ENCODE assay signal across 15 cellular contexts in the genomic region with DNA sequence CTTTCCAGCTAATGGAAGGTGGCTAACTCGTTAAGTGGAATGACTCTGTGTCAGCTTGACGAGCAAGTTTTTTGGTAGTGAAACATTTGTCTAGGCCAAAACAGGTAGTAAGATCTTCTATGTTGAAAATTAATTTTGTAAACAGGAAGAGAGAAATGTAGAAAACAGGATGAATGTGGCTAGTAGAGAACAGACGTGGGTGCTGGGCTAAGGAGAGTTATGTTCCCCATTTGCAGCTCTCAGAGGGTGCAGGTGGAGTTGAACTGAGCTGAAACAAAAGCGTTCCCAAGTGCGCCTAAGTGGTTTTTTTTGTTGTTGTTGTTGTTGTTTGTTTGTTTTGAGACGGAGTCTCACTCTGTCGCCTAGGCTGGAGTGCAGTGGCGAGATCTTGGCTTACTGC. TPM values are rescaled to one million over a fixed set of nuclear protein-coding genes. Genes with fewer than 3 reads are reported as not detected.
DNase-seq lines count a peak whose midpoint lies in the region; ATAC-seq and FAIRE-seq lines count a peak whose summit lies in the region.
"Had no signal": no experiment of that assay in that cellular context is flagged by ENCODE, and none has a peak within 500 bp of the region (broad histone marks: within the 10 kb centered on the region; RNA-seq: fewer than 3 reads in every experiment).

No MANE protein-coding gene starts in this region.

- no peak for FAIRE-seq in GM19239 (lab: Jason Lieb, UNC)
- FAIRE-seq: astrocyte had no signal

- H3K9me3 ChIP-seq in T-helper 17 cell (ENCODE audit: control insufficient read depth, low read length, poor library complexity, severe bottlenecking) (no peaks in the 10 kb centered on the region), HAP-1 (no peaks in the 10 kb centered on the region)

- no peaks in the 10 kb centered on the region for H3K27me3 Mint-ChIP-seq in T-helper 17 cell

- H3K4me1 Mint-ChIP-seq in T-helper 17 cell: peaks cover 26% of the 10 kb centered on the region

- ATAC-seq in HG02798 (IDR thresholded peaks at IDR 0.05; ENCODE audit: poor library complexity, unreplicated experiment) (peak; percentile 64), T-helper 17 cell (peak; percentile 71)
- ATAC-seq: SK-N-SH treated with all-trans-retinoic acid at 6 μM for 48 hours had no signal

- H3K27me3 ChIP-seq in HAP-1 (ENCODE audit: low read depth): no peaks in the 10 kb centered on the region

- intact Hi-C loops in head of caudate nucleus (cut with DNase I): no loop called here

- H3K4me1 ChIP-seq in HAP-1: no peaks in the 10 kb centered on the region

- H3K36me3 Mint-ChIP-seq in T-helper 17 cell (ENCODE audit: low read depth): peaks cover 2% of the 10 kb centered on the region
- H3K36me3 Mint-ChIP-seq: natural killer cell had no signal

- in situ Hi-C loops in HAP-1 (cut with MboI; ENCODE audit: low sequenced_read_pairs): no loop called here

- DNase-seq in CD1c-positive myeloid dendritic cell (ENCODE audit: extremely low spot score): peak; percentile 5
- peak; percentile 7 for DNase-seq in GM19239 (ENCODE audit: insufficient read length, low spot score)
- no peak for DNase-seq in T-helper 17 cell
- no peak for DNase-seq in stimulated activated CD4-positive, alpha-beta T cell treated with anti-CD3 and anti-CD28 coated beads, Interleukin-2, amount 100 ng/mL, for 24 hours
- no peak for DNase-seq in NCI-H2029 (lab: John Stamatoyannopoulos, UW)
- no peak for DNase-seq in HAP-1 (ENCODE audit: low spot score in 2 of 2)
- no peak for DNase-seq in head of caudate nucleus
- DNase-seq: HFFc6, Kasumi-1, natural killer cell, NCI-H446 treated with DMSO at 0.1 percent for 48 hours had no signal

- H3K4me3 Mint-ChIP-seq in T-helper 17 cell: peak overlapping the region; percentile 73
- H3K4me3 Mint-ChIP-seq: HFFc6, natural killer cell had no signal

- peak overlapping the region; percentile 84 for H3K27ac Mint-ChIP-seq in T-helper 17 cell
- H3K27ac Mint-ChIP-seq: HFFc6, natural killer cell had no signal

- H3K4me3 ChIP-seq in HAP-1: no peak overlapping the region
- H3K4me3 ChIP-seq: skin epidermis had no signal

- H3K36me3 ChIP-seq in HAP-1 (replicated peaks): no peaks in the 10 kb centered on the region

RNA-seq across cellular contexts. Expression of gene SRPK2, which starts 59.5 kb away (rescaled TPM):
- 10 to 100 TPM; 46.2 to 50.0 TPM for total RNA-seq in T-helper 17 cell

Comparison
In these comparisons a context has a peak if more than half of its experiments do, and no peak if none do; other contexts are left out.
1. DNase-seq: peak in CD1c-positive myeloid dendritic cell (single experiment) and GM19239 (single experiment); none in T-helper 17 cell (0 of 3), stimulated activated CD4-positive, alpha-beta T cell treated with anti-CD3 and anti-CD28 coated beads, Interleukin-2, amount 100 ng/mL, for 24 hours (0 of 2), NCI-H2029 (single experiment), HAP-1 (0 of 2) and head of caudate nucleus (0 of 42).